25 cellular contexts compared by ENCODE assay signal in genomic region chr14:89571502-89571901, GRCh38.
DNase-seq lines count a peak whose midpoint lies in the region; ATAC-seq and TF ChIP-seq lines count a peak whose summit lies in the region.
"Had no signal": no experiment of that assay in that cellular context is flagged by ENCODE, and none has a peak within 500 bp of the region (broad histone marks: within the 10 kb centered on the region; RNA-seq: fewer than 3 reads in every experiment).

No MANE protein-coding gene starts in this region.

- no peaks in the 10 kb centered on the region for H3K36me3 ChIP-seq in GM23338 (ENCODE audit: insufficient read depth)
- H3K36me3 ChIP-seq: BE2C, HAP-1, SJCRH30 had no signal

- no peak overlapping the region for H3K4me3 ChIP-seq in GM23338
- H3K4me3 ChIP-seq: HAP-1, SJCRH30 had no signal

- DNase-seq in DMS 273 (lab: John Stamatoyannopoulos, UW; ENCODE audit: unreplicated experiment) (peak; percentile 21), DMS 273 treated with DMSO at 0.1 percent for 48 hours (lab: John Stamatoyannopoulos, UW) (no peak), GM23338 (ENCODE audit: low spot score) (no peak), NCI-H1694 (lab: John Stamatoyannopoulos, UW) (peak; percentile 23), T-helper 17 cell (no peak), A172 (ENCODE audit: low spot score) (no peak)
- no peak for DNase-seq in T-helper 2 cell treated with Interferon-gamma antibody and Interleukin-4, amounts not matched to agents 5 μg/mL and 100 μg/mL, for 36 hours (ENCODE audit: low spot score)
- DNase-seq: ACHN; BE2C; CD8-positive, alpha-beta memory T cell; DMS153; DND-41; GOT3; IMR-90; NCI-H1105 treated with DMSO at 0.1 percent for 48 hours; NCI-H146; NCI-H2107; NCI-H446 treated with DMSO at 0.1 percent for 48 hours; SJCRH30; T-helper 2 cell had no signal

- ATAC-seq in GM23338 (no peak), T-helper 17 cell (no peak), GM21515 (IDR thresholded peaks at IDR 0.05; ENCODE audit: unreplicated experiment) (no peak)
- ATAC-seq: SK-N-SH treated with all-trans-retinoic acid at 6 μM for 48 hours had no signal

- no peak for TF ChIP-seq CTCF in GM23338 (conservative IDR thresholded peaks at IDR 0.05; ENCODE audit: low read depth in 2 of 2)

- peaks cover 29% of the 10 kb centered on the region for H3K4me1 ChIP-seq in GM23338 (ENCODE audit: insufficient read depth)
- H3K4me1 ChIP-seq: BE2C, HAP-1, SJCRH30 had no signal

- H3K4me1 Mint-ChIP-seq in GM23338 (peaks cover 55% of the 10 kb centered on the region), T-helper 17 cell (peaks cover 26% of the 10 kb centered on the region)
- peaks cover 3% of the 10 kb centered on the region for H3K4me1 Mint-ChIP-seq in T-helper 2 cell treated with Interferon-gamma antibody and Interleukin-4, amounts not matched to agents 5 μg/mL and 100 μg/mL, for 36 hours (ENCODE audit: low read depth)

- H3K9me3 ChIP-seq in T-helper 17 cell (ENCODE audit: control insufficient read depth, low read length, poor library complexity, severe bottlenecking): no peaks in the 10 kb centered on the region
- H3K9me3 ChIP-seq: BE2C, HAP-1, SJCRH30 had no signal

- H3K27ac Mint-ChIP-seq in GM23338: no peak overlapping the region
- peak overlapping the region; percentile 72 for H3K27ac Mint-ChIP-seq in T-helper 17 cell
- H3K27ac Mint-ChIP-seq in T-helper 2 cell treated with Interferon-gamma antibody and Interleukin-4, amounts not matched to agents 5 μg/mL and 100 μg/mL, for 36 hours: no peak overlapping the region

- no peak overlapping the region for H2AFZ ChIP-seq in GM23338

- H3K27ac ChIP-seq in GM23338 (ENCODE audit: low read depth): peak overlapping the region; percentile 45; the same call in 1 of the 2 replicates
- H3K27ac ChIP-seq: 22Rv1, SJCRH30 had no signal

- H3K36me3 Mint-ChIP-seq in GM23338 (ENCODE audit: low read depth) (peaks cover 32% of the 10 kb centered on the region; the same call in 2 of the 3 replicates), T-helper 17 cell (ENCODE audit: low read depth) (no peaks in the 10 kb centered on the region)
- H3K36me3 Mint-ChIP-seq in T-helper 2 cell treated with Interferon-gamma antibody and Interleukin-4, amounts not matched to agents 5 μg/mL and 100 μg/mL, for 36 hours (ENCODE audit: low read depth): peaks cover 16% of the 10 kb centered on the region

- H3K4me2 ChIP-seq in GM23338: no peak overlapping the region

- peaks cover 3% of the 10 kb centered on the region; the same call in 2 of the 3 replicates for H3K9me3 Mint-ChIP-seq in GM23338
- no peaks in the 10 kb centered on the region for H3K9me3 Mint-ChIP-seq in T-helper 2 cell treated with Interferon-gamma antibody and Interleukin-4, amounts not matched to agents 5 μg/mL and 100 μg/mL, for 36 hours
- H3K9me3 Mint-ChIP-seq: CD14-positive monocyte; CD8-positive, alpha-beta memory T cell had no signal

- H3K9me2 ChIP-seq in GM23338 (ENCODE audit: insufficient read depth): no peaks in the 10 kb centered on the region

- H3K27me3 Mint-ChIP-seq in GM23338 (ENCODE audit: insufficient read depth, low read depth, poor library complexity): peaks cover 9% of the 10 kb centered on the region
- no peaks in the 10 kb centered on the region for H3K27me3 Mint-ChIP-seq in T-helper 17 cell
- no peaks in the 10 kb centered on the region for H3K27me3 Mint-ChIP-seq in T-helper 2 cell treated with Interferon-gamma antibody and Interleukin-4, amounts not matched to agents 5 μg/mL and 100 μg/mL, for 36 hours (ENCODE audit: low read depth)
- H3K27me3 Mint-ChIP-seq: CD8-positive, alpha-beta memory T cell had no signal

- H3K79me2 ChIP-seq in GM23338 (replicated peaks; ENCODE audit: insufficient read depth): peaks cover 95% of the 10 kb centered on the region

- H3K4me3 Mint-ChIP-seq in GM23338 (no peak overlapping the region), T-helper 17 cell (no peak overlapping the region)
- H3K4me3 Mint-ChIP-seq in T-helper 2 cell treated with Interferon-gamma antibody and Interleukin-4, amounts not matched to agents 5 μg/mL and 100 μg/mL, for 36 hours: no peak overlapping the region
- H3K4me3 Mint-ChIP-seq: CD14-positive monocyte had no signal

- no peaks in the 10 kb centered on the region for H3K27me3 ChIP-seq in GM23338 (ENCODE audit: insufficient read depth)
- H3K27me3 ChIP-seq: BE2C, SJCRH30 had no signal

- H4K20me1 ChIP-seq in GM23338 (replicated peaks; ENCODE audit: insufficient read depth): 0 out of 2 replicates have a peak, but pooled peaks cover 14% of the 10 kb centered on the region

- H3F3A ChIP-seq in GM23338 (replicated peaks; ENCODE audit: low read depth): no peaks in the 10 kb centered on the region

TF ChIP-seq in GM23338, 12 proteins besides CTCF, POLR2A, EP300 and RAD21 (continues in another document):
- TF ChIP-seq NANOG (IDR thresholded peaks at IDR 0.05; ENCODE audit: borderline replicate concordance): no peak
- no peak for TF ChIP-seq STAT1 (IDR thresholded peaks at IDR 0.05; ENCODE audit: unreplicated experiment)
- no peak for TF ChIP-seq REST (IDR thresholded peaks at IDR 0.05; ENCODE audit: unreplicated experiment)
- no peak for TF ChIP-seq ZNF331 (CRISPR knock-in tag; IDR thresholded peaks at IDR 0.05; ENCODE audit: low read depth)
- TF ChIP-seq ETS1 (IDR thresholded peaks at IDR 0.05): no peak
- no peak for TF ChIP-seq ZNF114 (CRISPR knock-in tag; IDR thresholded peaks at IDR 0.05)

Comparison
In these comparisons a context has a peak if more than half of its experiments do, and no peak if none do; other contexts are left out.
1. DNase-seq: peak in DMS 273 (single experiment) and NCI-H1694 (single experiment); none in DMS 273 treated with DMSO at 0.1 percent for 48 hours (single experiment), GM23338 (single experiment), T-helper 17 cell (0 of 3), T-helper 2 cell treated with Interferon-gamma antibody and Interleukin-4, amounts not matched to agents 5 μg/mL and 100 μg/mL, for 36 hours (single experiment) and A172 (single experiment).